Comparison of ENCODE assay signal across 13 cellular contexts in genomic region chr17:19145471-19145870, GRCh38. TPM values are rescaled to one million over a fixed set of nuclear protein-coding genes. Genes with fewer than 3 reads are reported as not detected.
DNase-seq lines count a peak whose midpoint lies in the region; ATAC-seq, FAIRE-seq and TF ChIP-seq lines count a peak whose summit lies in the region.
"Not testable (repeated sequence)": the region's sequence is repeated elsewhere in the genome, so short reads cannot be mapped to it uniquely, and the experiment has no call there.
"Had no signal": no experiment of that assay in that cellular context is flagged by ENCODE, and none has a peak within 500 bp of the region (broad histone marks: within the 10 kb centered on the region; RNA-seq: fewer than 3 reads in every experiment).

No MANE protein-coding gene starts in this region.

- H3K4me2 ChIP-seq in HepG2 (ENCODE audit: low read depth, low read length) = not testable (repeated sequence)

- H3K27me3 ChIP-seq in HepG2 (ENCODE audit: control insufficient read depth in 1 of 2, insufficient read depth in 2 of 2, low read length in 2 of 2); right lobe of liver: not testable (repeated sequence)

- not testable (repeated sequence) for TF ChIP-seq EP300 in HepG2 (IDR thresholded peaks at IDR 0.05; ENCODE audit: low read depth in 2 of 2, low read length in 2 of 2); HepG2 (CRISPR knock-in tag; IDR thresholded peaks at IDR 0.05; ENCODE audit: borderline replicate concordance)

- not testable (repeated sequence) for H3K27ac ChIP-seq in HepG2 (ENCODE audit: extremely low read length, insufficient read depth, low read length); right lobe of liver

- CTCF ChIA-PET in HepG2 (lab: Yijun Ruan, JAX; ENCODE audit: low intra/inter-chr PET ratio, low total read pairs) = not testable (repeated sequence)

- H3K36me3 ChIP-seq in HepG2 (replicated peaks in 1 of 2; ENCODE audit: control insufficient read depth in 1 of 2, insufficient read depth in 2 of 2, low read length in 2 of 2); right lobe of liver; mucosa of descending colon (ENCODE audit: low read depth): not testable (repeated sequence)

- in situ Hi-C loops in HepG2 (cut with HindIII; ENCODE audit: extremely low pct_ligation_motif_present, low pct_unique_long_range_greater_than_20kb) = not testable (repeated sequence)

- not testable (repeated sequence) for BruUV-seq in HepG2 (replicated peaks; lab: Mats Ljungman, UMichigan)

- H3K4me1 ChIP-seq in HepG2 (ENCODE audit: insufficient read depth, low read length); right lobe of liver; mucosa of descending colon (ENCODE audit: low read depth): not testable (repeated sequence)

- not testable (repeated sequence) for H3K9me3 ChIP-seq in HepG2 (ENCODE audit: low read length); right lobe of liver; mucosa of descending colon

- not testable (repeated sequence) for TF ChIP-seq POLR2A in HepG2 (IDR thresholded peaks at IDR 0.05; ENCODE audit: insufficient read depth in 1 of 2, low read depth in 2 of 2, low read length in 2 of 2); right lobe of liver (IDR thresholded peaks at IDR 0.05)

- FAIRE-seq in HTR-8/SVneo (lab: Jason Lieb, UNC) (peak; percentile 28), HepG2 (lab: Jason Lieb, UNC) (peak; percentile 98)

- not testable (repeated sequence) for H2AFZ ChIP-seq in HepG2 (ENCODE audit: low read length)

- intact Hi-C loops in left colon (cut with DNase I, micrococcal nuclease); HepG2 (cut with micrococcal nuclease; ENCODE audit: unreplicated experiment); right lobe of liver (cut with DNase I); mucosa of descending colon (cut with DNase I, micrococcal nuclease): not testable (repeated sequence)

- DNase-seq in HTR-8/SVneo (ENCODE audit: insufficient read length, low spot score); left colon; left lobe of liver (ENCODE audit: low spot score); HepG2 (ENCODE audit: low spot score); right lobe of liver; mucosa of descending colon: not testable (repeated sequence)

- POLR2A ChIA-PET in HepG2 (lab: Yijun Ruan, JAX) = not testable (repeated sequence)

- no CpG with 5 or more reads among the region's 11 CpGs for WGBS in HepG2 (ENCODE audit: low lambda C conversion rate)
- no CpG with 5 or more reads among the region's 11 CpGs for WGBS in right lobe of liver (ENCODE audit: insufficient coverage, low coverage, low lambda C conversion rate, missing lambda C conversion rate)

- not testable (repeated sequence) for H3K9ac ChIP-seq in HepG2 (ENCODE audit: insufficient read depth, low read depth, low read length)

- ATAC-seq in left colon (peak; percentile 66), left lobe of liver (peak; percentile 48), HepG2 (peak; percentile 67), right lobe of liver (peak; percentile 48 to 63 (median 51)), mucosa of descending colon (peak; percentile 65)

- not testable (repeated sequence) for H3K4me3 ChIP-seq in HepG2 (replicated peaks in 1 of 3; ENCODE audit: insufficient read depth in 1 of 3, low read depth in 2 of 3, low read length in 3 of 3); right lobe of liver; mucosa of descending colon

- H4K20me1 ChIP-seq in HepG2 (ENCODE audit: insufficient read depth, low read length) = not testable (repeated sequence)

- not testable (repeated sequence) for TF ChIP-seq RAD21 in HepG2 (CRISPR knock-in tag; IDR thresholded peaks at IDR 0.05)

- H3K79me2 ChIP-seq in HepG2 (ENCODE audit: insufficient read depth, low read length) = not testable (repeated sequence)

- not testable (repeated sequence) for TF ChIP-seq CTCF in HepG2 (CRISPR knock-in tag; IDR thresholded peaks at IDR 0.05); right lobe of liver (IDR thresholded peaks at IDR 0.05); mucosa of descending colon (IDR thresholded peaks at IDR 0.05)

RNA-seq across cellular contexts. Expression of gene GRAPL, which starts 18.1 kb away (rescaled TPM):
- total RNA-seq in left colon (1 to 10 TPM; 1.4 to 1.8 TPM), left lobe of liver (3.0 TPM), HepG2 (2016; rRNA removed; fragmentation: Illumina TruSeq; extraction: Trizol) (not detected in 2 replicates), right lobe of liver (1 to 10 TPM in 4 of 6 experiments, under 1 TPM in 2; 0.68 to 9.2 (median 2.2) TPM), mucosa of descending colon (1 to 10 TPM; 2.0 to 4.4 (median 2.2) TPM)
- total RNA-seq in HepG2 (2016; cell fraction: cytosol; rRNA removed; fragmentation: Illumina TruSeq; extraction: Trizol; ENCODE audit: low read depth) = not detected in 2 replicates
- not detected in 2 replicates for total RNA-seq in HepG2 (2016; cell fraction: insoluble cytoplasmic fraction; rRNA removed; fragmentation: Illumina TruSeq; extraction: Trizol)
- not detected in 2 replicates for total RNA-seq in HepG2 (2016; cell fraction: membrane; rRNA removed; fragmentation: Illumina TruSeq; extraction: Trizol)
- not detected in 2 replicates for total RNA-seq in HepG2 (2016; cell fraction: nucleus; rRNA removed; fragmentation: Illumina TruSeq; extraction: Trizol)
- polyA plus RNA-seq in HepG2 (2011; rRNA removed) = 0.62 and 0.65 TPM in 2 replicates
- 0.13 and 0.36 TPM in 2 replicates for polyA plus RNA-seq in HepG2 (2011; cell fraction: cytosol; rRNA removed)
- polyA plus RNA-seq in HepG2 (2011; cell fraction: nucleus; rRNA removed) = 1.1 and 1.5 TPM in 2 replicates
- polyA plus RNA-seq in HepG2 (2012) = 0.43 TPM in 1 of 2 replicates, not detected in the other
- polyA plus RNA-seq in HepG2 (2016; cell fraction: cytosol; fragmentation: Illumina TruSeq; extraction: Trizol; ENCODE audit: low read depth) = not detected in 2 replicates
- not detected in 2 replicates for polyA plus RNA-seq in HepG2 (2016; cell fraction: insoluble cytoplasmic fraction; fragmentation: Illumina TruSeq; extraction: Trizol; ENCODE audit: low read depth)
- not detected in 2 replicates for polyA plus RNA-seq in HepG2 (2016; cell fraction: membrane; fragmentation: Illumina TruSeq; extraction: Trizol; ENCODE audit: low read depth)
- polyA plus RNA-seq in HepG2 (2016; cell fraction: nucleus; fragmentation: Illumina TruSeq; extraction: Trizol; ENCODE audit: insufficient read depth, low read depth) = not detected in 2 replicates
- 0.44 and 1.0 TPM in 2 replicates for polyA minus RNA-seq in HepG2 (2011; rRNA and poly(A)+ RNA removed; ENCODE audit: low replicate concordance)
- not detected in 2 replicates for polyA minus RNA-seq in HepG2 (2011; cell fraction: cytosol; rRNA and poly(A)+ RNA removed)
- polyA minus RNA-seq in HepG2 (2011; cell fraction: nucleus; rRNA and poly(A)+ RNA removed) = 3.5 and 4.8 TPM in 2 replicates
- total RNA-seq: A172, A673, Caco-2, Calu3, Daoy had no signal
- polyA plus RNA-seq: AG04450, BJ had no signal
